Comparison of ENCODE assay signal across 1 cellular context in the genomic region with DNA sequence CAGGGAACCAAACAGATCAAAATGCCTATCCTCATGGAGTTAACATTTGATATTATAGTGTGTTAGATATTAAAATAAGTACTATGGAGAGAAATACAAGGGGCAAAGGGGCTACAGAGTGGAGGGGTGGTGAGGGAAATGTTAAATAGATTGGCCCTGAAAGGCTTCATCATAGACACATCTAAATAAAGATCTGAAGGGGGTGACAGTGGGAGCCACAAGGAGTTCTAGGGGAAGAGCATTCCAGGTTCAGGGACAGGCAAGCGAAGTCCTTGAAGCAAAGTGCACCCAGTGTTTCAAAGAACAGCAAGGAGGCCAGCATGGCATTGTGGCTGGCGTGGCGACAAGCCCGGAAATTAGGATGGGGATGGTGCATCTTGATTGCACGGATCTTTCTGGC.
TF ChIP-seq lines count a peak whose summit lies in the region.

No MANE protein-coding gene starts in this region.

TF ChIP-seq in K562, 482 proteins besides CTCF, POLR2A, EP300 and RAD21:
- TF ChIP-seq RBM25 (IDR thresholded peaks at IDR 0.05; ENCODE audit: low read depth, low read length, severe bottlenecking) (peak; percentile 59), ZFP36 (IDR thresholded peaks at IDR 0.05; ENCODE audit: low read depth, low read length, partially characterized antibody) (peak; percentile 29)
TF ChIP-seq in K562: peak in this region for 2; not testable (repeated sequence) for 480.
